Comparison of ENCODE assay signal across 17 cellular contexts in the genomic region with DNA sequence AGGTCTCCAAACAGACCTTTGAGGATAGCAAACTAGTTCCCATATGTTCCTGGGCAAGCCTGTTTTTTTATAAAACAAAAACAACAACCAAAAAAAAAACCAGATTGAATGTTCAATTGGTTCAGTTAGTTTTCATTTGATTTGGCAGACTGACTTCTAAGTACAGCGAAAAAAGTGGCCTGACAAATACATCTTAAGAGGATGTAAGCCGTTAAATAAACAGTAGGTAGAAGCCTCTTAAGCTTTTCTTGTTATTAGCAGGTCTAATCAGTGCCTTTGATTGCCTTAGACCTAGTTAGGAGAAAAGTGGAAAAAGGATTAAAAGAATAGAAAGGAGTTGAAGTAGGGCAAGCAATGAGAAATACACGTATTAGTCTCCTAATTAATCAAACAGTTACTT. TPM values are rescaled to one million over a fixed set of nuclear protein-coding genes. Genes with fewer than 3 reads are reported as not detected.
DNase-seq lines count a peak whose midpoint lies in the region; ATAC-seq and TF ChIP-seq lines count a peak whose summit lies in the region.
"Had no signal": no experiment of that assay in that cellular context is flagged by ENCODE, and none has a peak within 500 bp of the region (broad histone marks: within the 10 kb centered on the region; RNA-seq: fewer than 3 reads in every experiment).

No MANE protein-coding gene starts in this region.

- no peaks in the 10 kb centered on the region for H3K9me3 ChIP-seq in PC-3 (ENCODE audit: low read length)
- H3K9me3 ChIP-seq in HAP-1, result no peaks in the 10 kb centered on the region
- H3K9me3 ChIP-seq: A549, BLaER1 had no signal

- H2AFZ ChIP-seq in PC-3 (ENCODE audit: low read length), result no peak overlapping the region

- H3K36me3 ChIP-seq in PC-3 (ENCODE audit: low read depth, low read length) (peaks cover 20% of the 10 kb centered on the region), HAP-1 (replicated peaks) (peaks cover 3% of the 10 kb centered on the region)

- H3K4me1 Mint-ChIP-seq in endothelial cell (ENCODE audit: unreplicated experiment), result peaks cover 31% of the 10 kb centered on the region

- peaks cover 60% of the 10 kb centered on the region for H3K4me1 ChIP-seq in PC-3 (ENCODE audit: insufficient read depth, low read length)
- H3K4me1 ChIP-seq in HAP-1, result peaks cover 5% of the 10 kb centered on the region

- DNase-seq in DMS79 treated with DMSO at 0.1 percent for 48 hours (lab: John Stamatoyannopoulos, UW) (peak; percentile 49), PC-3 (no peak), endothelial cell (ENCODE audit: low spot score) (no peak), retinal pigment epithelial cell (ENCODE audit: low read depth) (peak; percentile 39), NCI-H1694 treated with DMSO at 0.1 percent for 48 hours (lab: John Stamatoyannopoulos, UW) (no peak), HAP-1 (ENCODE audit: low spot score in 2 of 2) (no peak)
- DNase-seq: CD4-positive, alpha-beta memory T cell; GOT3; KG1; MV-4-11; NCI-H187; NCI-H446 treated with DMSO at 0.1 percent for 48 hours; OCI-M1 had no signal

- peaks cover 1% of the 10 kb centered on the region for H3K27me3 Mint-ChIP-seq in endothelial cell (ENCODE audit: unreplicated experiment)
- H3K27me3 Mint-ChIP-seq: CD4-positive, alpha-beta memory T cell had no signal

- no peaks in the 10 kb centered on the region for H3K9me3 Mint-ChIP-seq in endothelial cell (ENCODE audit: unreplicated experiment)
- H3K9me3 Mint-ChIP-seq: CD4-positive, alpha-beta memory T cell had no signal

- no peaks in the 10 kb centered on the region for H3K36me3 Mint-ChIP-seq in endothelial cell (ENCODE audit: low read depth, unreplicated experiment)

- POLR2A ChIA-PET in PC-3 (lab: Charles Lee; ENCODE audit: unreplicated experiment), result no interaction called here

- H3K4me3 ChIP-seq in PC-3 (ENCODE audit: low read length), result no peak overlapping the region
- H3K4me3 ChIP-seq in retinal pigment epithelial cell (ENCODE audit: low read length), result no peak overlapping the region
- H3K4me3 ChIP-seq in HAP-1, result no peak overlapping the region
- H3K4me3 ChIP-seq: A549, BLaER1 had no signal

- H3K27ac Mint-ChIP-seq in endothelial cell (ENCODE audit: unreplicated experiment), result peak overlapping the region; percentile 30

- no TSS peak for BruUV-seq in PC-3 (replicated peaks; lab: Mats Ljungman, UMichigan)

- H3K9me2 ChIP-seq in PC-3 (replicated peaks; ENCODE audit: low read length), result no peaks in the 10 kb centered on the region

- H3K4me3 Mint-ChIP-seq in endothelial cell (ENCODE audit: unreplicated experiment), result no peak overlapping the region

- peaks cover 66% of the 10 kb centered on the region for H4K20me1 ChIP-seq in PC-3 (ENCODE audit: low read length)

- peak overlapping the region; percentile 48 for H3K4me2 ChIP-seq in PC-3 (ENCODE audit: low read length)
- H3K4me2 ChIP-seq: BLaER1 had no signal

- H3F3A ChIP-seq in PC-3 (ENCODE audit: low read length, unreplicated experiment), result peaks cover 6% of the 10 kb centered on the region

- H3K27me3 ChIP-seq in PC-3 (ENCODE audit: low read length), result no peaks in the 10 kb centered on the region
- H3K27me3 ChIP-seq in HAP-1 (ENCODE audit: low read depth), result no peaks in the 10 kb centered on the region
- H3K27me3 ChIP-seq: BLaER1 had no signal

- CTCF ChIA-PET in PC-3 (lab: Charles Lee), result no interaction called here

- intact Hi-C loops in PC-3 (cut with micrococcal nuclease), result no loop called here

- in situ Hi-C loops in HAP-1 (cut with MboI; ENCODE audit: low sequenced_read_pairs), result no loop called here

- no peak overlapping the region for H3K27ac ChIP-seq in PC-3 (ENCODE audit: low read length)
- H3K27ac ChIP-seq: A549, BLaER1, RWPE1 had no signal

- H3K9ac ChIP-seq in PC-3 (ENCODE audit: low read length), result no peak overlapping the region
- H3K9ac ChIP-seq: BLaER1 had no signal

- H3K79me2 ChIP-seq in PC-3 (ENCODE audit: low read length), result peaks cover 99% of the 10 kb centered on the region

- TF ChIP-seq CTCF in PC-3 (conservative IDR thresholded peaks at IDR 0.05; ENCODE audit: low read depth, low read length), result no peak
- no peak for TF ChIP-seq CTCF in endothelial cell (IDR thresholded peaks at IDR 0.05; ENCODE audit: unreplicated experiment)
- no peak for TF ChIP-seq CTCF in retinal pigment epithelial cell (conservative IDR thresholded peaks at IDR 0.05; ENCODE audit: low read depth, low read length)

- ATAC-seq in PC-3, result no peak
- no peak for ATAC-seq in GM18861 (IDR thresholded peaks at IDR 0.05; ENCODE audit: unreplicated experiment)

RNA-seq across cellular contexts. Expression of a gene that starts 13.2 kb away (rescaled TPM):
- total RNA-seq in PC-3 (2014; rRNA removed), result 9.6 and 15.7 TPM in 2 replicates
- 38.8 TPM for total RNA-seq in endothelial cell (ENCODE audit: unreplicated experiment)

Comparison
In these comparisons a context has a peak if more than half of its experiments do, and no peak if none do; other contexts are left out.
1. DNase-seq: peak in DMS79 treated with DMSO at 0.1 percent for 48 hours (single experiment) and retinal pigment epithelial cell (single experiment); none in PC-3 (single experiment), endothelial cell (single experiment), NCI-H1694 treated with DMSO at 0.1 percent for 48 hours (single experiment) and HAP-1 (0 of 2).